Comparison of ENCODE assay signal across 11 cellular contexts in the genomic region with DNA sequence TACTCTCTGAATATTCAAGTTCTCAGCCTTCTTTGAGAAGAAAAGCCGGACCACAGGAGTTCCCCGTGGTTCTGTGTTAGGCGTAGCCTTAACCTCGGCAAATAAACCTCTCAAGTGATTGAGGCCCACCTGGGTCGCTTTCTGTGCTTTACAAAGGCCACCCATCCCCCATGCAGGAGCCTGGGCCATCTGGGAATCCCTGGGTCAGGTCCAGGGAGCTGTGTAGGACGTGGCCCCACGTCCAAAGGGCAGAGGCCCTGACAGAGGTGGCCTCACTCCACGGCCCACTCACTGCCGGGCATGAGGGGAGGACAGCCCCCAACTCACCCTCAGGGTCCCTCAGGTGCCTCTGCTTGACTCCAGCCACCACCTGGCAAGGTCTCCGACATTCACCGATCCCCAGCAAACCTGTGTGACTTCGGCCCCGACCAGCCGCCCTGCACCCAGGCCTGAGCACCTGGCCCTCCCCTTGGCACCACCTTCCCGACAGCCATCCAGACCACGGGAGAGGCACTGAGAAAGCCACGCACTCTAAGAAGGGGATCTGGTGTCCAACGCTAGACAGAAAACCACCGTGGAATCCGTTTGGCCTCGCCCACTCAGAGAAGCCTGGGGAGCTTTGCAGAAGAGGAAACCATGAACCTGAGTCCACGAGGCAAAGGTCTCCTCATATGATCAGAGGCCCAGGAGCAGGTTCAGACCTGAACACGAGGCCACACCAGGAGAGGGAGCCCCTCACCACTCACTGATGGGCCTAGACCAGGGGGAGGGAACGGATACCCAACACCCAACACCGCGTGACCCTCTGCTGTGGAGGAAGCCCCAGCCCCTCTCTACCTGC. TPM values are rescaled to one million over a fixed set of nuclear protein-coding genes. Genes with fewer than 3 reads are reported as not detected.
DNase-seq lines count a peak whose midpoint lies in the region; ATAC-seq and TF ChIP-seq lines count a peak whose summit lies in the region.
"Had no signal": no experiment of that assay in that cellular context is flagged by ENCODE, and none has a peak within 500 bp of the region (broad histone marks: within the 10 kb centered on the region; RNA-seq: fewer than 3 reads in every experiment).

No MANE protein-coding gene starts in this region.

- no peaks in the 10 kb centered on the region for H3K36me3 Mint-ChIP-seq in stimulated activated effector memory CD8-positive, alpha-beta T cell treated with anti-CD3 and anti-CD28 coated beads, Interleukin-12 subunit alpha, Interleukin-12 subunit beta, amount 100 ng/mL, for 72 hours

- H3K4me1 Mint-ChIP-seq in stimulated activated effector memory CD8-positive, alpha-beta T cell treated with anti-CD3 and anti-CD28 coated beads, Interleukin-12 subunit alpha, Interleukin-12 subunit beta, amount 100 ng/mL, for 72 hours, result peaks cover 60% of the 10 kb centered on the region

- H3K27ac Mint-ChIP-seq in stimulated activated effector memory CD8-positive, alpha-beta T cell treated with anti-CD3 and anti-CD28 coated beads, Interleukin-12 subunit alpha, Interleukin-12 subunit beta, amount 100 ng/mL, for 72 hours, result peak overlapping the region; percentile 40

- ATAC-seq in gastroesophageal sphincter (no peak), HG02678 (IDR thresholded peaks at IDR 0.05; ENCODE audit: unreplicated experiment) (no peak), GM18511 (IDR thresholded peaks at IDR 0.05; ENCODE audit: unreplicated experiment) (no peak)
- ATAC-seq in stimulated activated effector memory CD8-positive, alpha-beta T cell treated with anti-CD3 and anti-CD28 coated beads, Interleukin-12 subunit alpha, Interleukin-12 subunit beta, amount 100 ng/mL, for 72 hours, result no peak
- ATAC-seq: sciatic nerve had no signal

- no peak overlapping the region for H3K4me3 ChIP-seq in gastroesophageal sphincter
- H3K4me3 ChIP-seq: cardiac muscle cell had no signal

- no peaks in the 10 kb centered on the region for H3K27me3 ChIP-seq in gastroesophageal sphincter
- H3K27me3 ChIP-seq: cardiac muscle cell had no signal

- TF ChIP-seq POLR2A in gastroesophageal sphincter (IDR thresholded peaks at IDR 0.05), result no peak

- no peak for TF ChIP-seq EP300 in gastroesophageal sphincter (IDR thresholded peaks at IDR 0.05)

- H3K36me3 ChIP-seq in gastroesophageal sphincter, result no peaks in the 10 kb centered on the region
- H3K36me3 ChIP-seq: cardiac muscle cell had no signal

- peak overlapping the region in 3 of 4 donors; percentile 24 to 90 (median 31) for H3K27ac ChIP-seq in gastroesophageal sphincter
- H3K27ac ChIP-seq: cardiac muscle cell had no signal

- no peak for TF ChIP-seq CTCF in gastroesophageal sphincter (IDR thresholded peaks at IDR 0.05)

- H3K9me3 ChIP-seq in gastroesophageal sphincter, result no peaks in the 10 kb centered on the region

- no peaks in the 10 kb centered on the region for H3K9me3 Mint-ChIP-seq in stimulated activated effector memory CD8-positive, alpha-beta T cell treated with anti-CD3 and anti-CD28 coated beads, Interleukin-12 subunit alpha, Interleukin-12 subunit beta, amount 100 ng/mL, for 72 hours

- WGBS in gastroesophageal sphincter (ENCODE audit: low coverage in 1 of 2), 2 donors, result 88% methylated on average over 8 of the region's 26 CpGs; no CpG with 5 or more reads in 1 of the 2 donors

- peak overlapping the region; percentile 66 for H3K4me3 Mint-ChIP-seq in stimulated activated effector memory CD8-positive, alpha-beta T cell treated with anti-CD3 and anti-CD28 coated beads, Interleukin-12 subunit alpha, Interleukin-12 subunit beta, amount 100 ng/mL, for 72 hours

- peak; percentile 70 for DNase-seq in activated CD8-positive, alpha-beta memory T cell treated with anti-CD3 and anti-CD28 coated beads for 24 hours
- DNase-seq in activated CD8-positive, alpha-beta memory T cell treated with anti-CD3 and anti-CD28 coated beads, Interleukin-2, amount 50 U/mL, for 48 hours, result no peak
- DNase-seq in SW480 (ENCODE audit: low spot score), result peak; percentile 31
- DNase-seq in stimulated activated effector memory CD8-positive, alpha-beta T cell treated with anti-CD3 and anti-CD28 coated beads, Interleukin-12 subunit alpha, Interleukin-12 subunit beta, amount 100 ng/mL, for 72 hours (ENCODE audit: low spot score in 2 of 2), result no peak
- DNase-seq in activated CD4-positive, CD25-positive, alpha-beta regulatory T cell (lab: John Stamatoyannopoulos, UW), result no peak
- DNase-seq: NCI-H510A had no signal

- peaks cover 0 to 89% (median 53%) of the 10 kb centered on the region in 3 donors for H3K4me1 ChIP-seq in gastroesophageal sphincter

RNA-seq across cellular contexts. Expression of a gene that starts 4.5 kb away (rescaled TPM):
- 10 to 100 TPM; 18.8 to 28.7 (median 24.5) TPM for total RNA-seq in gastroesophageal sphincter

Comparison
In these comparisons a context has a peak if more than half of its experiments do, and no peak if none do; other contexts are left out.
1. DNase-seq: peak in activated CD8-positive, alpha-beta memory T cell treated with anti-CD3 and anti-CD28 coated beads for 24 hours (single experiment) and SW480 (single experiment); none in activated CD8-positive, alpha-beta memory T cell treated with anti-CD3 and anti-CD28 coated beads, Interleukin-2, amount 50 U/mL, for 48 hours (single experiment), stimulated activated effector memory CD8-positive, alpha-beta T cell treated with anti-CD3 and anti-CD28 coated beads, Interleukin-12 subunit alpha, Interleukin-12 subunit beta, amount 100 ng/mL, for 72 hours (0 of 2) and activated CD4-positive, CD25-positive, alpha-beta regulatory T cell (0 of 4).